ENCODE assay signal across 11 cellular contexts in genomic region chr15:58552505-58553364, GRCh38.
DNase-seq lines count a peak whose midpoint lies in the region; ATAC-seq and TF ChIP-seq lines count a peak whose summit lies in the region.
"Had no signal": no experiment of that assay in that cellular context is flagged by ENCODE, and none has a peak within 500 bp of the region (broad histone marks: within the 10 kb centered on the region; RNA-seq: fewer than 3 reads in every experiment).

No MANE protein-coding gene starts in this region.

- WGBS in aorta, 2 donors: 62 to 67% methylated on average over 24 of the region's 24 CpGs

- no peak overlapping the region for H3K4me3 ChIP-seq in aorta (ENCODE audit: low read length in 2 of 2)

- no peaks in the 10 kb centered on the region for H3K27me3 Mint-ChIP-seq in stimulated activated naive CD8-positive, alpha-beta T cell treated with anti-CD3 and anti-CD28 coated beads, Interleukin-15, Interleukin-2, amounts not matched to agents 100 ng/mL and 50 ng/mL, for 24 hours

- no peaks in the 10 kb centered on the region for H3K36me3 ChIP-seq in aorta (ENCODE audit: control insufficient read depth in 1 of 2, insufficient read depth in 2 of 2, low read length in 1 of 2)

- DNase-seq in stimulated activated naive CD8-positive, alpha-beta T cell treated with anti-CD3 and anti-CD28 coated beads, Interleukin-15, Interleukin-2, amounts not matched to agents 100 U/mL and 50 U/mL, for 24 hours: no peak
- DNase-seq in Right ventricle myocardium inferior (ENCODE audit: missing footprints) (no peak), omental fat pad (ENCODE audit: low spot score) (no peak), aorta (peak in 1 of 2 donors; percentile 78), HK-2 (ENCODE audit: unreplicated experiment) (no peak), DMS79 (lab: John Stamatoyannopoulos, UW) (no peak), NCI-H510A (lab: John Stamatoyannopoulos, UW) (no peak)
- DNase-seq: foreskin keratinocyte, NCI-H2081 treated with DMSO at 0.1 percent for 48 hours had no signal

- H3K9me3 Mint-ChIP-seq in stimulated activated naive CD8-positive, alpha-beta T cell treated with anti-CD3 and anti-CD28 coated beads, Interleukin-15, Interleukin-2, amounts not matched to agents 100 ng/mL and 50 ng/mL, for 24 hours: no peaks in the 10 kb centered on the region

- ATAC-seq in stimulated activated naive CD8-positive, alpha-beta T cell treated with anti-CD3 and anti-CD28 coated beads, Interleukin-15, Interleukin-2, amounts not matched to agents 100 U/mL and 50 U/mL, for 24 hours: no peak
- ATAC-seq in Right ventricle myocardium inferior: peak; percentile 6
- ATAC-seq in omental fat pad (ENCODE audit: low FRiP score): peak; percentile 4
- peak; percentile 11 for ATAC-seq in aorta (ENCODE audit: low FRiP score)
- ATAC-seq: Panc1 had no signal

- H3K36me3 Mint-ChIP-seq in stimulated activated naive CD8-positive, alpha-beta T cell treated with anti-CD3 and anti-CD28 coated beads, Interleukin-15, Interleukin-2, amounts not matched to agents 100 ng/mL and 50 ng/mL, for 24 hours (ENCODE audit: low read depth): no peaks in the 10 kb centered on the region

- no peaks in the 10 kb centered on the region for H3K9me3 ChIP-seq in aorta (ENCODE audit: control insufficient read depth, low read length)

- no peaks in the 10 kb centered on the region for H3K27me3 ChIP-seq in aorta (ENCODE audit: control insufficient read depth in 1 of 2, insufficient read depth in 2 of 2, low read length in 1 of 2)
- H3K27me3 ChIP-seq: foreskin keratinocyte had no signal

- intact Hi-C loops in Right ventricle myocardium inferior (cut with DNase I) (loop anchor here (5.0 kb wide), 1 partner anchor 45 kb away; no protein-coding TSS in a partner anchor), aorta (cut with DNase I) (no loop called here)

- no peak overlapping the region for H3K27ac ChIP-seq in aorta (ENCODE audit: low read depth in 1 of 2, low read length in 2 of 2)

- no peak overlapping the region for H3K4me3 Mint-ChIP-seq in stimulated activated naive CD8-positive, alpha-beta T cell treated with anti-CD3 and anti-CD28 coated beads, Interleukin-15, Interleukin-2, amounts not matched to agents 100 ng/mL and 50 ng/mL, for 24 hours

- no peak for TF ChIP-seq CTCF in omental fat pad (IDR thresholded peaks at IDR 0.05)

- no peaks in the 10 kb centered on the region for H3K4me1 ChIP-seq in aorta (ENCODE audit: control insufficient read depth in 1 of 2, insufficient read depth in 2 of 2, low read length in 2 of 2)

- H3K4me1 Mint-ChIP-seq in stimulated activated naive CD8-positive, alpha-beta T cell treated with anti-CD3 and anti-CD28 coated beads, Interleukin-15, Interleukin-2, amounts not matched to agents 100 ng/mL and 50 ng/mL, for 24 hours (ENCODE audit: low read depth): peaks cover 21% of the 10 kb centered on the region

- H3K27ac Mint-ChIP-seq in stimulated activated naive CD8-positive, alpha-beta T cell treated with anti-CD3 and anti-CD28 coated beads, Interleukin-15, Interleukin-2, amounts not matched to agents 100 ng/mL and 50 ng/mL, for 24 hours: peak overlapping the region; percentile 63
